ENCODE assay signal across 9 cellular contexts in genomic region chr3:15805756-15806266, GRCh38. TPM values are rescaled to one million over a fixed set of nuclear protein-coding genes. Genes with fewer than 3 reads are reported as not detected.
A peak's percentile ranks its signal among the peaks of the same experiment; 100 is the strongest.
DNase-seq lines count a peak whose midpoint lies in the region; ATAC-seq and TF ChIP-seq lines count a peak whose summit lies in the region.
"Had no signal": no experiment of that assay in that cellular context is flagged by ENCODE, and none has a peak within 500 bp of the region (broad histone marks: within the 10 kb centered on the region; RNA-seq: fewer than 3 reads in every experiment).

No MANE protein-coding gene starts in this region.

- no peaks in the 10 kb centered on the region for H3K27me3 Mint-ChIP-seq in CD8-positive, alpha-beta memory T cell

- H3K27ac ChIP-seq in CD8-positive, alpha-beta memory T cell (ENCODE audit: low read depth, low read length): no peak overlapping the region
- H3K27ac ChIP-seq in adrenal gland (peak overlapping the region in 3 of 5 donors; percentile 2 to 31 (median 7)), psoas muscle (peak overlapping the region; percentile 48)

- ATAC-seq in HG03520 (IDR thresholded peaks at IDR 0.05; ENCODE audit: unreplicated experiment) (peak; percentile 69), psoas muscle (peak in 2 of 4 donors; percentile 16 to 49)

- intact Hi-C loops in adrenal gland (cut with DNase I) (loop anchor here (5.0 kb wide), 1 partner anchor 174 kb away; no protein-coding TSS in a partner anchor), psoas muscle (cut with DNase I) (no loop called here)

- H3K4me3 Mint-ChIP-seq in CD8-positive, alpha-beta memory T cell: no peak overlapping the region

- DNase-seq in CD8-positive, alpha-beta memory T cell: no peak
- DNase-seq in GM20000 (ENCODE audit: low spot score) (peak; percentile 48), adrenal gland (no peak), psoas muscle (no peak), kidney glomerular epithelial cell (lab: John Stamatoyannopoulos, UW) (no peak), cerebellar cortex (ENCODE audit: low spot score) (no peak), NCI-H1105 (lab: John Stamatoyannopoulos, UW) (no peak)
- DNase-seq: heart right ventricle had no signal

- peaks cover 51 to 84% (median 79%) of the 10 kb centered on the region in 3 donors for H3K4me1 Mint-ChIP-seq in CD8-positive, alpha-beta memory T cell

- H3K27me3 ChIP-seq in CD8-positive, alpha-beta memory T cell (ENCODE audit: insufficient read depth, low read length, poor library complexity, severe bottlenecking): no peaks in the 10 kb centered on the region
- H3K27me3 ChIP-seq in adrenal gland: no peaks in the 10 kb centered on the region
- no peaks in the 10 kb centered on the region for H3K27me3 ChIP-seq in psoas muscle (ENCODE audit: insufficient read depth in 3 of 3, low read length in 2 of 3)
- H3K27me3 ChIP-seq: heart right ventricle had no signal

- H3K36me3 Mint-ChIP-seq in CD8-positive, alpha-beta memory T cell: peaks cover 0 to 4% (median 0%) of the 10 kb centered on the region in 3 donors

- TF ChIP-seq POLR2A in adrenal gland (IDR thresholded peaks at IDR 0.05): no peak

- peak overlapping the region in 5 of 8 donors; percentile 9 to 62 (median 25) for H3K27ac Mint-ChIP-seq in CD8-positive, alpha-beta memory T cell

- CTCF ChIA-PET in CD8-positive, alpha-beta memory T cell (lab: Charles Lee): no interaction called here

- TF ChIP-seq CTCF in GM20000 (IDR thresholded peaks at IDR 0.05; ENCODE audit: extremely low read depth, missing control alignments) (no peak), adrenal gland (IDR thresholded peaks at IDR 0.05) (no peak), psoas muscle (IDR thresholded peaks at IDR 0.05) (no peak)

- H3K9me3 ChIP-seq in CD8-positive, alpha-beta memory T cell (ENCODE audit: low read length): no peaks in the 10 kb centered on the region
- H3K9me3 ChIP-seq in adrenal gland (replicated peaks in 1 of 3) (no peaks in the 10 kb centered on the region), psoas muscle (no peaks in the 10 kb centered on the region)
- H3K9me3 ChIP-seq: heart right ventricle had no signal

- POLR2A ChIA-PET in CD8-positive, alpha-beta memory T cell (lab: Charles Lee): no interaction called here

- H3K36me3 ChIP-seq in CD8-positive, alpha-beta memory T cell (ENCODE audit: insufficient read depth, low read length): no peaks in the 10 kb centered on the region
- H3K36me3 ChIP-seq in adrenal gland (replicated peaks in 1 of 2) (no peaks in the 10 kb centered on the region), psoas muscle (ENCODE audit: insufficient read depth in 1 of 2, low read depth in 1 of 2) (no peaks in the 10 kb centered on the region)
- H3K36me3 ChIP-seq: heart right ventricle had no signal

- H3K9me3 Mint-ChIP-seq in CD8-positive, alpha-beta memory T cell: no peaks in the 10 kb centered on the region

- no peak overlapping the region for H3K4me3 ChIP-seq in CD8-positive, alpha-beta memory T cell (ENCODE audit: low read length)
- H3K4me3 ChIP-seq in adrenal gland (no peak overlapping the region), psoas muscle (no peak overlapping the region)
- H3K4me3 ChIP-seq: heart right ventricle had no signal

- H3K4me1 ChIP-seq in CD8-positive, alpha-beta memory T cell (ENCODE audit: insufficient read depth, low read length): peaks cover 18% of the 10 kb centered on the region
- H3K4me1 ChIP-seq in adrenal gland (replicated peaks in 1 of 2) (peaks cover 0 to 20% of the 10 kb centered on the region in 2 donors), psoas muscle (peaks cover 27% of the 10 kb centered on the region)

- 50 to 60% (median 56%) methylated on average over 7 of the region's 7 CpGs for WGBS in adrenal gland, 4 donors
- WGBS in psoas muscle, 3 donors: 72 to 75% (median 74%) methylated on average over 7 of the region's 7 CpGs

RNA-seq across cellular contexts. Expression of gene ANKRD28, which starts 8.0 kb away (rescaled TPM):
- total RNA-seq in CD8-positive, alpha-beta memory T cell: 10 to 100 TPM; 40.2 to 41.5 TPM
- polyA plus RNA-seq in CD8-positive, alpha-beta memory T cell: 11.2 TPM
- total RNA-seq in adrenal gland (10 to 100 TPM; 14.0 to 71.7 (median 49.7) TPM), psoas muscle (10 to 100 TPM; 40.8 to 90.8 (median 76.8) TPM)
- polyA plus RNA-seq in adrenal gland (10 to 100 TPM; 11.0 to 16.9 (median 16.2) TPM), psoas muscle (10 to 100 TPM; 32.4 to 72.4 (median 34.4) TPM)

Comparison
In these comparisons a context has a peak if more than half of its experiments do, and no peak if none do; other contexts are left out.
1. intact Hi-C loops: an anchor here in adrenal gland (5.0 kb wide); none called in psoas muscle.